In the genomic region with DNA sequence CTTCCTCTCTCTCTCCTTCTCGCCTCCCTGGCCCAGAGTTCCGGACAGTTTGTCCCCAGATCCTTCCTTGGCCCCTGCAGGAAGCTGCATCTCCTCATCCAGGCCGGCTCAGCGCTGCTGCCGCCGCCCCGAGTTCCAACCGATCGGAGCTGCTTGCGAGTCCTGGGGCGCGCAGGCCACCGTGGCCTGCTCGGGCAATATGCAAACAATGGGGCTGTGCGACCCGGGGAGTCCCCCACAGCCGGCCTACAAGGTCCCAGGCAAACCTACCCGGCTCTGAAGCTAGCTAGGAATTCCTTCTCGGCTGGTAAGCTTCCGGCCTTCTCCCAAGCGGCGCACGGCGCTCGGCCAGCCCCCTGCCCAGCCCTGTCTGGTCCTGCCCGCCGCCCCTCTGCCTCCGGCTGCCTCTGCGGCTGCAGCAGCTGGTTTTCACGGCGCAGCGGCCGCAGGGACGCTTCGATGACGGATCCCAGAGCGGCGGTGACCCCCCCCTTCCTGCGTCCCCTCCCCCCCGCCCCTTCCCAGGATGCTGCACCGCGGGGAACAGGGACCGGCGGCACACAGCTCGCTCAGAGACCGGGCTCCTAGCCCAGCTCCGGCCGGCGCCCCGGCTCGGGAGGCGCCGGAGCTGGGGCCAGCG, we compare ENCODE assay signal across 8 cellular contexts. TPM values are rescaled to one million over a fixed set of nuclear protein-coding genes. Genes with fewer than 3 reads are reported as not detected.
DNase-seq lines count a peak whose midpoint lies in the region; ATAC-seq and TF ChIP-seq lines count a peak whose summit lies in the region.

No MANE protein-coding gene starts in this region.

- no peaks in the 10 kb centered on the region for H3K9me3 Mint-ChIP-seq in stimulated activated effector memory CD8-positive, alpha-beta T cell treated with anti-CD3 and anti-CD28 coated beads, Interleukin-12 subunit alpha, Interleukin-12 subunit beta, amount 100 ng/mL, for 72 hours

- H3K27ac ChIP-seq in BLaER1 (peak overlapping the region; percentile 85), body of pancreas (peak overlapping the region; percentile 76 to 88 (median 86))

- peak; percentile 26 for DNase-seq in GM20000 (ENCODE audit: low spot score)
- DNase-seq in NCI-H82 treated with DMSO at 0.1 percent for 48 hours (lab: John Stamatoyannopoulos, UW; ENCODE audit: unreplicated experiment) = peak; percentile 4
- no peak for DNase-seq in body of pancreas
- DNase-seq in iPS-NIHi11 (ENCODE audit: low spot score) = peak; percentile 50
- DNase-seq in stimulated activated effector memory CD8-positive, alpha-beta T cell treated with anti-CD3 and anti-CD28 coated beads, Interleukin-12 subunit alpha, Interleukin-12 subunit beta, amount 100 ng/mL, for 72 hours (ENCODE audit: low spot score in 2 of 2) = peak in 1 of 2 donors; percentile 54
- no peak for DNase-seq in COR-L47 (lab: John Stamatoyannopoulos, UW)

- intact Hi-C loops in body of pancreas (cut with DNase I) = no loop called here

- H3K27me3 ChIP-seq in BLaER1 = peaks cover 87% of the 10 kb centered on the region
- H3K27me3 ChIP-seq in body of pancreas = no peaks in the 10 kb centered on the region

- peaks cover 43% of the 10 kb centered on the region for H4K20me1 ChIP-seq in BLaER1

- H3K9me3 ChIP-seq in BLaER1 (no peaks in the 10 kb centered on the region), body of pancreas (no peaks in the 10 kb centered on the region)

- H3K4me3 ChIP-seq in BLaER1 (peak overlapping the region; percentile 71), body of pancreas (peak overlapping the region; percentile 1 to 17)

- H3K4me1 Mint-ChIP-seq in stimulated activated effector memory CD8-positive, alpha-beta T cell treated with anti-CD3 and anti-CD28 coated beads, Interleukin-12 subunit alpha, Interleukin-12 subunit beta, amount 100 ng/mL, for 72 hours = peaks cover 59% of the 10 kb centered on the region

- H3K36me3 Mint-ChIP-seq in stimulated activated effector memory CD8-positive, alpha-beta T cell treated with anti-CD3 and anti-CD28 coated beads, Interleukin-12 subunit alpha, Interleukin-12 subunit beta, amount 100 ng/mL, for 72 hours = peaks cover 52% of the 10 kb centered on the region

- ATAC-seq in body of pancreas (no peak), GM18519 (IDR thresholded peaks at IDR 0.05; ENCODE audit: low FRiP score, unreplicated experiment) (no peak)
- no peak for ATAC-seq in stimulated activated effector memory CD8-positive, alpha-beta T cell treated with anti-CD3 and anti-CD28 coated beads, Interleukin-12 subunit alpha, Interleukin-12 subunit beta, amount 100 ng/mL, for 72 hours

- H3K4me1 ChIP-seq in BLaER1 (peaks cover 44% of the 10 kb centered on the region), body of pancreas (peaks cover 68% of the 10 kb centered on the region)

- TF ChIP-seq POLR2A in body of pancreas (IDR thresholded peaks at IDR 0.05) = no peak

- 22% methylated on average over 17 of the region's 54 CpGs; no CpG with 5 or more reads in 1 of the 2 donors for WGBS in body of pancreas, 2 donors

- H3K36me3 ChIP-seq in BLaER1 (peaks cover 9% of the 10 kb centered on the region; the same call in 1 of the 2 replicates), body of pancreas (replicated peaks in 1 of 2; ENCODE audit: insufficient read depth in 1 of 2, low read depth in 2 of 2) (no peaks in the 10 kb centered on the region)

- peak overlapping the region; percentile 85 for H3K4me3 Mint-ChIP-seq in stimulated activated effector memory CD8-positive, alpha-beta T cell treated with anti-CD3 and anti-CD28 coated beads, Interleukin-12 subunit alpha, Interleukin-12 subunit beta, amount 100 ng/mL, for 72 hours

- H3K9ac ChIP-seq in BLaER1 = peak overlapping the region; percentile 77

- no peak for TF ChIP-seq CTCF in GM20000 (IDR thresholded peaks at IDR 0.05; ENCODE audit: extremely low read depth, missing control alignments)
- no peak for TF ChIP-seq CTCF in body of pancreas (IDR thresholded peaks at IDR 0.05)

- peak overlapping the region; percentile 92 for H3K27ac Mint-ChIP-seq in stimulated activated effector memory CD8-positive, alpha-beta T cell treated with anti-CD3 and anti-CD28 coated beads, Interleukin-12 subunit alpha, Interleukin-12 subunit beta, amount 100 ng/mL, for 72 hours

- peak overlapping the region; percentile 83 for H3K4me2 ChIP-seq in BLaER1

RNA-seq across cellular contexts. Expression of a gene that starts 59.4 kb away (rescaled TPM):
- 100 to 1,000 TPM; 144 to 147 TPM for total RNA-seq in body of pancreas

Comparison
In these comparisons a context has a peak if more than half of its experiments do, and no peak if none do; other contexts are left out.
1. DNase-seq: peak in GM20000 (single experiment), NCI-H82 treated with DMSO at 0.1 percent for 48 hours (single experiment) and iPS-NIHi11 (single experiment); none in body of pancreas (0 of 4) and COR-L47 (single experiment).